9 cellular contexts compared by ENCODE assay signal in the genomic region with DNA sequence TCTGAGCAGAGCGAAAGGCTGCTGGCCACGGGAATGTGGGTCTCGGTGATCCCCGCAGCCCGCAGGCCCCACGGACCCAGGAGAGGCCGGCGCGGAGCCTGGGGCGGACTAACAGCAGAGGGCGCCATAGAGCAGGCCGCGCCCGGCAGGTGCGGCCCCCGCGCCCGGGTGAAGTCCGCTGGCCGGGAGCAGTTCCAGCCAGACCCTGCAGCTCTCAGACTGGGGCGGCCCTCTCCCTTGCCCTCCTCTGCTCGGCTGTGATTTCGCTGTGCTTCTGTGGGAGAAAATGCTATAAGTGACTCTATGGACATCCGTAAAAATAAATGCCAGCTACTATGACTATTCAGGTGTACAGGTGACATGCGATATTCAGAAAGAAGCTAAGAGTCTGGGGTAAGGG. TPM values are rescaled to one million over a fixed set of nuclear protein-coding genes. Genes with fewer than 3 reads are reported as not detected.
DNase-seq lines count a peak whose midpoint lies in the region; ATAC-seq, FAIRE-seq and TF ChIP-seq lines count a peak whose summit lies in the region.
"Had no signal": no experiment of that assay in that cellular context is flagged by ENCODE, and none has a peak within 500 bp of the region (broad histone marks: within the 10 kb centered on the region; RNA-seq: fewer than 3 reads in every experiment).

No MANE protein-coding gene starts in this region.

- H3K27me3 ChIP-seq in ascending aorta: no peaks in the 10 kb centered on the region

- peak; percentile 56 to 94 (median 89) for TF ChIP-seq CTCF in ascending aorta (IDR thresholded peaks at IDR 0.05)

- no peak for FAIRE-seq in HTR-8/SVneo (lab: Jason Lieb, UNC)
- FAIRE-seq: A204.1 had no signal

- peaks cover 6% of the 10 kb centered on the region for H3K4me1 Mint-ChIP-seq in T-helper 17 cell

- peaks cover 4% of the 10 kb centered on the region for H3K36me3 Mint-ChIP-seq in T-helper 17 cell (ENCODE audit: low read depth)

- no peak overlapping the region for H3K27ac Mint-ChIP-seq in T-helper 17 cell

- H3K4me1 ChIP-seq in ascending aorta: peaks cover 0 to 5% of the 10 kb centered on the region in 2 donors

- peaks cover 83% of the 10 kb centered on the region for H3K27me3 Mint-ChIP-seq in T-helper 17 cell

- peak; percentile 88 for ATAC-seq in T-helper 17 cell

- H3K27ac ChIP-seq in ascending aorta: no peak overlapping the region

- peak overlapping the region in 1 of 2 donors; percentile 20 for H3K4me3 ChIP-seq in ascending aorta

- H3K9me3 ChIP-seq in T-helper 17 cell (ENCODE audit: control insufficient read depth, low read length, poor library complexity, severe bottlenecking) (no peaks in the 10 kb centered on the region), ascending aorta (no peaks in the 10 kb centered on the region)

- H3K36me3 ChIP-seq in ascending aorta: no peaks in the 10 kb centered on the region

- intact Hi-C loops in ascending aorta (cut with DNase I): loop anchor here (1.0 kb wide), 1 partner anchor 154 kb away; no protein-coding TSS in a partner anchor

- DNase-seq in DMS 273 (lab: John Stamatoyannopoulos, UW; ENCODE audit: unreplicated experiment) (peak; percentile 60), DMS 273 treated with DMSO at 0.1 percent for 48 hours (lab: John Stamatoyannopoulos, UW) (no peak), HTR-8/SVneo (ENCODE audit: insufficient read length, low spot score) (peak; percentile 45), T-helper 17 cell (peak; percentile 44 to 61 (median 57)), ascending aorta (ENCODE audit: low spot score in 2 of 2) (no peak), iPS-NIHi7 (ENCODE audit: extremely low spot score) (peak; percentile 93), NCI-H2029 treated with DMSO at 0.1 percent for 48 hours (lab: John Stamatoyannopoulos, UW) (no peak)
- DNase-seq in stimulated activated CD4-positive, alpha-beta T cell treated with anti-CD3 and anti-CD28 coated beads, Interleukin-1b, Interleukin-23, amount 100 ng/mL, for 1 hour (ENCODE audit: low read depth in 2 of 2): peak; percentile 3 to 50

- peak overlapping the region; percentile 70 for H3K4me3 Mint-ChIP-seq in T-helper 17 cell

RNA-seq across cellular contexts. Expression of a gene that starts 37.7 kb away (rescaled TPM):
- total RNA-seq in T-helper 17 cell (not detected), ascending aorta (not detected)

Comparison
In these comparisons a context has a peak if more than half of its experiments do, and no peak if none do; other contexts are left out.
1. DNase-seq: peak in DMS 273 (single experiment), HTR-8/SVneo (single experiment), T-helper 17 cell (3 of 3), iPS-NIHi7 (single experiment) and stimulated activated CD4-positive, alpha-beta T cell treated with anti-CD3 and anti-CD28 coated beads, Interleukin-1b, Interleukin-23, amount 100 ng/mL, for 1 hour (2 of 2); none in DMS 273 treated with DMSO at 0.1 percent for 48 hours (single experiment), ascending aorta (0 of 2) and NCI-H2029 treated with DMSO at 0.1 percent for 48 hours (single experiment).